Comparison of ENCODE assay signal across 12 cellular contexts in genomic region chr6:42269553-42269952, GRCh38. TPM values are rescaled to one million over a fixed set of nuclear protein-coding genes. Genes with fewer than 3 reads are reported as not detected.
DNase-seq lines count a peak whose midpoint lies in the region; ATAC-seq and TF ChIP-seq lines count a peak whose summit lies in the region.
"Had no signal": no experiment of that assay in that cellular context is flagged by ENCODE, and none has a peak within 500 bp of the region (broad histone marks: within the 10 kb centered on the region; RNA-seq: fewer than 3 reads in every experiment).

No MANE protein-coding gene starts in this region.

- no peak overlapping the region for H3K4me3 Mint-ChIP-seq in activated naive CD4-positive, alpha-beta T cell treated with anti-CD3 and anti-CD28 coated beads, Interleukin-2, amount 10 ng/mL, durations not matched to agents 7 days and 5 days

- in situ Hi-C loops in transverse colon (cut with MboI; ENCODE audit: low pct_ligation_motif_present in 1 of 4, low pct_unique_long_range_greater_than_20kb in 1 of 4, low sequenced_read_pairs in 3 of 4): loop anchor here (25.0 kb wide), 1 partner anchor 268 kb away; no protein-coding TSS in a partner anchor

- peak overlapping the region in 1 of 4 donors; percentile 23 for H3K27ac ChIP-seq in transverse colon
- H3K27ac ChIP-seq: dorsolateral prefrontal cortex had no signal

- 80 to 83% methylated on average over 2 to 6 of the region's 6 CpGs for WGBS in transverse colon (ENCODE audit: low coverage in 1 of 2), 2 donors

- peaks cover 18% of the 10 kb centered on the region for H3K4me1 Mint-ChIP-seq in activated naive CD4-positive, alpha-beta T cell treated with anti-CD3 and anti-CD28 coated beads, Interleukin-2, amount 10 ng/mL, durations not matched to agents 7 days and 5 days

- no peaks in the 10 kb centered on the region for H3K4me1 ChIP-seq in transverse colon

- CTCF ChIA-PET in activated naive CD4-positive, alpha-beta T cell treated with anti-CD3 and anti-CD28 coated beads, Interleukin-2, amount 10 ng/mL, durations not matched to agents 7 days and 5 days (lab: Charles Lee): interaction anchor here (1.2 to 1.3 kb wide), 2 partner anchors 9 to 278 kb away, joined by 3 read pairs; no protein-coding TSS in a partner anchor

- H3K9me3 ChIP-seq in transverse colon: no peaks in the 10 kb centered on the region

- peaks cover 24% of the 10 kb centered on the region for H3K36me3 Mint-ChIP-seq in activated naive CD4-positive, alpha-beta T cell treated with anti-CD3 and anti-CD28 coated beads, Interleukin-2, amount 10 ng/mL, durations not matched to agents 7 days and 5 days

- H3K27me3 ChIP-seq in transverse colon: no peaks in the 10 kb centered on the region
- H3K27me3 ChIP-seq: dorsolateral prefrontal cortex had no signal

- TF ChIP-seq POLR2A in transverse colon (IDR thresholded peaks at IDR 0.05): no peak

- H3K36me3 ChIP-seq in transverse colon: no peaks in the 10 kb centered on the region

- TF ChIP-seq EP300 in transverse colon (IDR thresholded peaks at IDR 0.05; ENCODE audit: low read depth): no peak

- intact Hi-C loops in transverse colon (cut with DNase I; ENCODE audit: low total_unique reads): no loop called here
- intact Hi-C loops in left ventricle myocardium superior (cut with micrococcal nuclease): no loop called here

- no peaks in the 10 kb centered on the region for H3K27me3 Mint-ChIP-seq in activated naive CD4-positive, alpha-beta T cell treated with anti-CD3 and anti-CD28 coated beads, Interleukin-2, amount 10 ng/mL, durations not matched to agents 7 days and 5 days

- TF ChIP-seq CTCF in transverse colon (IDR thresholded peaks at IDR 0.05): no peak

- H3K9me3 Mint-ChIP-seq in activated naive CD4-positive, alpha-beta T cell treated with anti-CD3 and anti-CD28 coated beads, Interleukin-2, amount 10 ng/mL, durations not matched to agents 7 days and 5 days: no peaks in the 10 kb centered on the region

- ATAC-seq in HG02798 (IDR thresholded peaks at IDR 0.05; ENCODE audit: poor library complexity, unreplicated experiment): peak; percentile 94
- ATAC-seq in left ventricle myocardium superior: no peak
- ATAC-seq: HCT116 had no signal

- H3K4me3 ChIP-seq in transverse colon: no peak overlapping the region
- H3K4me3 ChIP-seq: dorsolateral prefrontal cortex had no signal

- DNase-seq in activated naive CD4-positive, alpha-beta T cell treated with anti-CD3 and anti-CD28 coated beads, Interleukin-2, amount 10 ng/mL, durations not matched to agents 7 days and 5 days: peak; percentile 77
- DNase-seq in activated naive CD4-positive, alpha-beta T cell treated with anti-CD3 and anti-CD28 coated beads, Interleukin-2, amount 50 U/mL, for 16 hours: no peak
- DNase-seq in NAMALWA (ENCODE audit: low spot score) (peak; percentile 73), transverse colon (peak; percentile 74), NCI-H524 treated with DMSO at 0.1 percent for 48 hours (lab: John Stamatoyannopoulos, UW) (no peak), SKM-1 treated with dmso at 0.1 percent for 144 hours (lab: John Stamatoyannopoulos, UW; ENCODE audit: unreplicated experiment) (no peak), left ventricle myocardium superior (no peak)
- DNase-seq: dorsolateral prefrontal cortex, NCI-H526 treated with DMSO at 0.1 percent for 48 hours, small intestine had no signal

- peak overlapping the region; percentile 60 for H3K27ac Mint-ChIP-seq in activated naive CD4-positive, alpha-beta T cell treated with anti-CD3 and anti-CD28 coated beads, Interleukin-2, amount 10 ng/mL, durations not matched to agents 7 days and 5 days

RNA-seq across cellular contexts. Expression of gene MRPS10, which starts 51.9 kb away (rescaled TPM):
- total RNA-seq in transverse colon: 10 to 100 TPM; 23.6 to 75.4 (median 24.6) TPM
- total RNA-seq in left ventricle myocardium superior: 63.0 TPM

Comparison
In these comparisons a context has a peak if more than half of its experiments do, and no peak if none do; other contexts are left out.
1. DNase-seq: peak in activated naive CD4-positive, alpha-beta T cell treated with anti-CD3 and anti-CD28 coated beads, Interleukin-2, amount 10 ng/mL, durations not matched to agents 7 days and 5 days (single experiment), NAMALWA (single experiment) and transverse colon (single experiment); none in activated naive CD4-positive, alpha-beta T cell treated with anti-CD3 and anti-CD28 coated beads, Interleukin-2, amount 50 U/mL, for 16 hours (single experiment), NCI-H524 treated with DMSO at 0.1 percent for 48 hours (single experiment), SKM-1 treated with dmso at 0.1 percent for 144 hours (single experiment) and left ventricle myocardium superior (single experiment).